ENCODE assay signal across 8 cellular contexts in genomic region chr14:77097689-77098469, GRCh38. TPM values are rescaled to one million over a fixed set of nuclear protein-coding genes. Genes with fewer than 3 reads are reported as not detected.
DNase-seq lines count a peak whose midpoint lies in the region; ATAC-seq, FAIRE-seq and TF ChIP-seq lines count a peak whose summit lies in the region.

A gene with protein sequence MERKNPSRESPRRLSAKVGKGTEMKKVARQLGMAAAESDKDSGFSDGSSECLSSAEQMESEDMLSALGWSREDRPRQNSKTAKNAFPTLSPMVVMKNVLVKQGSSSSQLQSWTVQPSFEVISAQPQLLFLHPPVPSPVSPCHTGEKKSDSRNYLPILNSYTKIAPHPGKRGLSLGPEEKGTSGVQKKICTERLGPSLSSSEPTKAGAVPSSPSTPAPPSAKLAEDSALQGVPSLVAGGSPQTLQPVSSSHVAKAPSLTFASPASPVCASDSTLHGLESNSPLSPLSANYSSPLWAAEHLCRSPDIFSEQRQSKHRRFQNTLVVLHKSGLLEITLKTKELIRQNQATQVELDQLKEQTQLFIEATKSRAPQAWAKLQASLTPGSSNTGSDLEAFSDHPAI (plus strand): TSS chr14:77098258. CDS start chr14:77105709, 7,451 bp downstream.

- H3K79me1 ChIP-seq in H1 (ENCODE audit: low read depth, low read length) = no peaks in the 10 kb centered on the region

- H3K4me2 ChIP-seq in H1 (ENCODE audit: insufficient read depth in 1 of 2, low read depth in 2 of 2, low read length in 2 of 2) = peak within 1 kb of the TSS; percentile 82 to 96

- peak within 1 kb of the TSS; percentile 100 for H3K27ac Mint-ChIP-seq in memory B cell

- peak within 1 kb of the TSS; percentile 87 to 96 (median 88) for H3K4me3 ChIP-seq in H1 (ENCODE audit: extremely low read depth in 1 of 4, insufficient read depth in 2 of 4, low read depth in 3 of 4, low read length in 4 of 4)

- peak within 1 kb of the TSS; percentile 95 for H4K8ac ChIP-seq in H1 (ENCODE audit: extremely low read depth, insufficient read depth, low read length)

- peak within 1 kb of the TSS; percentile 93 for H3K56ac ChIP-seq in H1 (replicated peaks; ENCODE audit: insufficient read length, low read depth, low read length)

- no peaks in the 10 kb centered on the region for H3K9me3 Mint-ChIP-seq in memory B cell

- no peaks in the 10 kb centered on the region for H3K9me3 ChIP-seq in H1 (ENCODE audit: insufficient read depth in 2 of 2, low read depth in 1 of 2, low read length in 1 of 2)

- peak within 1 kb of the TSS; percentile 88 for H4K5ac ChIP-seq in H1 (ENCODE audit: insufficient read length, low read depth, low read length)

- peak within 1 kb of the TSS; percentile 99 for H3K4me3 Mint-ChIP-seq in memory B cell

- CTCF ChIA-PET in H1 (lab: Charles Lee; ENCODE audit: partially characterized antibody) = interaction anchor here (1.5 to 56.8 kb wide), 8 partner anchors 9 to 226 kb away, joined by 4 to 1490 read pairs (median 33); partner anchors contain the start of gene ZDHHC22

- H3K79me2 ChIP-seq in H1 (ENCODE audit: control insufficient read depth in 1 of 2, insufficient read depth in 2 of 2, low read length in 2 of 2) = peaks cover 4 to 54% of the 10 kb centered on the region in 2 experiments; a peak in 3 of 4 replicates

- H3K4me1 ChIP-seq in H1 (replicated peaks in 1 of 4; ENCODE audit: control insufficient read depth in 3 of 4, insufficient read depth in 4 of 4, low read length in 3 of 4) = peaks cover 0 to 8% (median 4%) of the 10 kb centered on the region in 4 experiments; a peak in 4 of 7 replicates

- no peak for TF ChIP-seq POLR2A in H1 (IDR thresholded peaks at IDR 0.05; ENCODE audit: control extremely low read depth in 1 of 2, low read depth in 2 of 2, low read length in 2 of 2)

- H3K9ac ChIP-seq in H1 (replicated peaks in 1 of 4; ENCODE audit: extremely low read depth in 1 of 4, low read depth in 3 of 4, low read length in 3 of 4) = peak within 1 kb of the TSS; percentile 81 to 89 (median 86)

- H2BK120ac ChIP-seq in H1 (replicated peaks; ENCODE audit: low read depth, low read length) = no peak within 1 kb of the TSS

- peak in 1 of 2 experiments; percentile 60; a peak in 1 of 3 replicates for TF ChIP-seq EP300 in H1 (IDR thresholded peaks at IDR 0.05; ENCODE audit: borderline replicate concordance in 1 of 2, low read depth in 2 of 2, low read length in 2 of 2)

- H3K36me3 Mint-ChIP-seq in memory B cell = peaks cover 3% of the 10 kb centered on the region

- peak within 1 kb of the TSS; percentile 5 for H3K23ac ChIP-seq in H1 (ENCODE audit: insufficient read length)

- H2BK5ac ChIP-seq in H1 (ENCODE audit: low read depth, low read length) = peak within 1 kb of the TSS; percentile 92

- peak within 1 kb of the TSS; percentile 58 for H3K14ac ChIP-seq in H1 (ENCODE audit: insufficient read length)

- H3K27ac ChIP-seq in H1 (ENCODE audit: low read depth, low read length) = peak within 1 kb of the TSS; percentile 86

- peak within 1 kb of the TSS; percentile 97 for H3K18ac ChIP-seq in H1 (ENCODE audit: extremely low read depth, low read length)

- peak within 1 kb of the TSS; percentile 92 for H3K4ac ChIP-seq in H1 (replicated peaks; ENCODE audit: insufficient read length, low read depth, low read length)

- H3K27me3 Mint-ChIP-seq in memory B cell = no peaks in the 10 kb centered on the region

- H4K20me1 ChIP-seq in H1 (replicated peaks in 1 of 2; ENCODE audit: control insufficient read depth in 1 of 2, insufficient read depth in 2 of 2, low read length in 2 of 2) = no peaks in the 10 kb centered on the region

- ATAC-seq in GM21367 (IDR thresholded peaks at IDR 0.05; ENCODE audit: unreplicated experiment) (peak; percentile 79), memory B cell (ENCODE audit: low read depth) (peak; percentile 79)

- H3K23me2 ChIP-seq in H1 (ENCODE audit: low read depth, low read length) = peaks cover 14% of the 10 kb centered on the region; the same call in 1 of the 2 replicates

- no peaks in the 10 kb centered on the region for H3K27me3 ChIP-seq in H1 (replicated peaks in 1 of 4; ENCODE audit: control insufficient read depth in 3 of 4, extremely low read depth in 1 of 4, insufficient read depth in 3 of 4, low read length in 3 of 4)

- H4K91ac ChIP-seq in H1 (replicated peaks; ENCODE audit: insufficient read length, low read length) = peak within 1 kb of the TSS; percentile 91

- H2BK20ac ChIP-seq in H1 (ENCODE audit: low read length) = no peak within 1 kb of the TSS

- FAIRE-seq in HTR-8/SVneo (lab: Jason Lieb, UNC) (peak; percentile 99), H1 (lab: Jason Lieb, UNC) (no peak)

- no peak for TF ChIP-seq CTCF in H1 (IDR thresholded peaks at IDR 0.05; ENCODE audit: control extremely low read depth in 1 of 3, insufficient read depth in 1 of 3, low read depth in 1 of 3, low read length in 3 of 3)

- TF ChIP-seq RAD21 in H1 (IDR thresholded peaks at IDR 0.05 in 1 of 2, conservative IDR thresholded peaks at IDR 0.05 in 1 of 2; ENCODE audit: low read depth in 2 of 2, low read length in 2 of 2) = peak; percentile 13 to 16; a peak in 2 of 4 replicates

- H2BK12ac ChIP-seq in H1 (ENCODE audit: low read depth, low read length) = peak within 1 kb of the TSS; percentile 81

- DNase-seq in COLO829 (ENCODE audit: low spot score) (peak; percentile 99), HTR-8/SVneo (ENCODE audit: insufficient read length, low spot score) (peak; percentile 100), NOMO-1 treated with dmso at 0.1 percent for 144 hours (lab: John Stamatoyannopoulos, UW; ENCODE audit: unreplicated experiment) (peak; percentile 99), H1 (ENCODE audit: low read depth in 1 of 2, low spot score in 2 of 2) (peak; percentile 95 to 98), memory B cell (ENCODE audit: low spot score in 2 of 2) (peak; percentile 93 to 99)
- peak; percentile 94 to 99 (median 98) for DNase-seq in activated CD8-positive, alpha-beta memory T cell treated with anti-CD3 and anti-CD28 coated beads for 48 hours (ENCODE audit: low read depth in 2 of 3, low spot score in 2 of 3)
- DNase-seq in stimulated activated CD8-positive, alpha-beta memory T cell treated with anti-CD3 and anti-CD28 coated beads, Interleukin-12 subunit alpha, Interleukin-12 subunit beta, amount 100 ng/mL, for 24 hours (ENCODE audit: extremely low read depth) = peak; percentile 99

- no peak within 1 kb of the TSS for H2AK5ac ChIP-seq in H1 (ENCODE audit: low read depth, low read length)

- no peaks in the 10 kb centered on the region for H3K36me3 ChIP-seq in H1 (ENCODE audit: control insufficient read depth in 2 of 4, insufficient read depth in 4 of 4, low read length in 3 of 4)

- peaks cover 43% of the 10 kb centered on the region for H3K4me1 Mint-ChIP-seq in memory B cell

- H2BK15ac ChIP-seq in H1 (ENCODE audit: low read length) = peak within 1 kb of the TSS; percentile 67; the same call in 1 of the 2 replicates

- POLR2A ChIA-PET in H1 (lab: Charles Lee; ENCODE audit: partially characterized antibody) = interaction anchor here (0.8 to 8.3 kb wide), 17 partner anchors 10 to 222 kb away, joined by 3 to 49 read pairs (median 4); partner anchors contain the start of gene ZDHHC22

- WGBS in H1 (ENCODE audit: extremely low coverage in 1 of 2, insufficient coverage in 1 of 2, insufficient read length in 1 of 2, insufficient replicate concordance in 2 of 2, low coverage in 1 of 2, low lambda C conversion rate in 2 of 2, missing lambda C conversion rate in 1 of 2), 2 experiments = 2% methylated on average over 35 of the region's 84 CpGs; no CpG with 5 or more reads in 1 of the 2 experiments

- no peak within 1 kb of the TSS for H2AFZ ChIP-seq in H1 (ENCODE audit: low read length)

TF ChIP-seq in H1, 55 proteins besides CTCF, POLR2A, EP300 and RAD21 (continues in another document):
- TF ChIP-seq SP2 (IDR thresholded peaks at IDR 0.05; ENCODE audit: low read length) (peak; percentile 100), BACH1 (IDR thresholded peaks at IDR 0.05; ENCODE audit: low read length) (peak; percentile 62; the same call in 1 of the 2 replicates), YY1 (IDR thresholded peaks at IDR 0.05; ENCODE audit: low read depth, low read length) (peak; percentile 98), POLR2AphosphoS5 (IDR thresholded peaks at IDR 0.05; ENCODE audit: low read depth, low read length) (peak; percentile 40; the same call in 1 of the 2 replicates), GABPA (IDR thresholded peaks at IDR 0.05; ENCODE audit: borderline replicate concordance, insufficient read depth, low read length) (no peak), SUZ12 (IDR thresholded peaks at IDR 0.05; ENCODE audit: low read length) (peak; percentile 27; the same call in 1 of the 2 replicates), EZH2 (IDR thresholded peaks at IDR 0.05; ENCODE audit: low read depth, low read length, severe bottlenecking) (no peak), E2F6 (IDR thresholded peaks at IDR 0.05) (peak; percentile 97), RXRA (IDR thresholded peaks at IDR 0.05; ENCODE audit: insufficient read depth, low read depth, low read length) (no peak), EGR1 (IDR thresholded peaks at IDR 0.05; ENCODE audit: borderline replicate concordance, low read depth, low read length) (peak; percentile 96), SP4 (IDR thresholded peaks at IDR 0.05; ENCODE audit: low read length) (peak; percentile 91; the same call in 1 of the 2 replicates), JUND (IDR thresholded peaks at IDR 0.05; ENCODE audit: low read length) (no peak), BRCA1 (IDR thresholded peaks at IDR 0.05; ENCODE audit: low read depth, low read length) (no peak), HDAC2 (IDR thresholded peaks at IDR 0.05; ENCODE audit: borderline replicate concordance in 1 of 2, low read depth in 2 of 2, low read length in 2 of 2) (peak; percentile 40 to 94; a peak in 2 of 4 replicates), SIN3A (conservative IDR thresholded peaks at IDR 0.05 in 1 of 2, IDR thresholded peaks at IDR 0.05 in 1 of 2; ENCODE audit: low read depth in 1 of 2, low read length in 2 of 2) (peak; percentile 31 to 65; a peak in 2 of 4 replicates)

RNA-seq across cellular contexts. Expression of the gene that starts here (rescaled TPM):
- 31.7 and 32.7 TPM in 2 replicates for total RNA-seq in H1 (2021; fragmentation: NEBNext Ultra II Directional; extraction: Animal tissue kit (Norgen Biotek cat#: 25700))
- polyA plus RNA-seq in H1 (2011; rRNA removed) = 13.3 and 13.9 TPM in 2 replicates
- polyA plus RNA-seq in H1 (2011; cell fraction: cytosol; rRNA removed) = 19.8 TPM
- polyA plus RNA-seq in H1 (2011; cell fraction: nucleus; rRNA removed) = 14.3 TPM
- 12.0 to 17.1 TPM (median 16.7 TPM) in 4 replicates for polyA plus RNA-seq in H1 (2012, experiment 1 of 2)
- 2.0 TPM for polyA plus RNA-seq in H1 (2012, experiment 2 of 2)
- 15.9 TPM for polyA plus RNA-seq in H1 (2013, experiment 1 of 2)
- 15.4 TPM for polyA plus RNA-seq in H1 (2013, experiment 2 of 2)
- 41.1 and 42.1 TPM in 2 replicates for polyA minus RNA-seq in H1 (2011; rRNA and poly(A)+ RNA removed)
- polyA minus RNA-seq in H1 (2011; cell fraction: cytosol; rRNA and poly(A)+ RNA removed) = 17.5 TPM
- polyA minus RNA-seq in H1 (2011; cell fraction: nucleus; rRNA and poly(A)+ RNA removed) = 15.8 TPM

Comparison
In these comparisons a context has a peak if more than half of its experiments do, and no peak if none do; other contexts are left out.
1. Peak in every context shown above with its lines: DNase-seq, ATAC-seq, H3K4me3 ChIP-seq and H3K27ac ChIP-seq.